19 cellular contexts compared by ENCODE assay signal in the genomic region with DNA sequence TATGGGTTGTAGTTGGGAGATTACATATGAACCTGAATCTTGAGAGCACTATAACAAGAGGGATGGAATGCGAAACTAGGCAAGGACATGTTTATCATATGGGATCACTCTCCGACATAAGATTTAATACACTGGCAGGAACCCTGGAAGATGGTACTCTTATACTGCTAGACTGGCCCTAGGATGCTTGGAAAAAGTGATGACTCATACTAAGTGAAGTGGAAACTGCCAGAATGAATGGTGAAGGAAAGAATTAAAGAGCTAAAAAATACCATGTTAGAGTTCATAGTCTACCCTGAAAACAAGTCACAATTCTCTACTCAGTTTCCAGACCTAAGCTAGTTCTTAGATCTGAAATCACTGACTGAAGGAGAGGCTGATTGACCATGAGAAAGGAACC. TPM values are rescaled to one million over a fixed set of nuclear protein-coding genes. Genes with fewer than 3 reads are reported as not detected.
"Had no signal": no experiment of that assay in that cellular context is flagged by ENCODE, and none has a peak within 500 bp of the region (broad histone marks: within the 10 kb centered on the region; RNA-seq: fewer than 3 reads in every experiment).

No MANE protein-coding gene starts in this region.

- H3K27me3 Mint-ChIP-seq: T-helper 17 cell had no signal

- H3K4me1 Mint-ChIP-seq: nephron had no signal

- ATAC-seq: activated T-cell treated with anti-CD3 and anti-CD28 coated beads, Interleukin-2, amount 50 U/mL, for 4 hours; gastrocnemius medialis; left ventricle myocardium superior; pancreas; psoas muscle; right cardiac atrium; T-helper 17 cell had no signal

- H3K9me3 Mint-ChIP-seq: nephron had no signal

- H3K4me3 Mint-ChIP-seq: activated T-cell treated with anti-CD3 and anti-CD28 coated beads, Interleukin-2, amount 50 U/mL, for 4 hours; nephron; T-helper 17 cell had no signal

- DNase-seq: activated CD8-positive, alpha-beta memory T cell treated with anti-CD3 and anti-CD28 coated beads, Interleukin-2, amount 50 U/mL, for 48 hours; activated T-cell treated with anti-CD3 and anti-CD28 coated beads, Interleukin-2, amount 50 U/mL, for 4 hours; cerebellar nuclear complex; esophagus squamous epithelium; gastrocnemius medialis; hippocampal formation; kidney glomerular epithelial cell; left ventricle myocardium superior; mammary epithelial cell; midbrain; pancreas; psoas muscle; right cardiac atrium; stimulated activated CD4-positive, alpha-beta T cell treated with anti-CD3 and anti-CD28 coated beads, Interleukin-12 subunit alpha, Interleukin-12 subunit beta, amount 100 ng/mL, for 4 hours; SW 1271; T-helper 17 cell; transverse colon; uterus had no signal

- H3K27ac Mint-ChIP-seq: nephron, T-helper 17 cell had no signal

RNA-seq across cellular contexts. Expression of gene THEMIS, which starts 45.5 kb away (rescaled TPM):
- total RNA-seq: mammary epithelial cell had no signal
